Comparison of ENCODE assay signal across 16 cellular contexts in the genomic region with DNA sequence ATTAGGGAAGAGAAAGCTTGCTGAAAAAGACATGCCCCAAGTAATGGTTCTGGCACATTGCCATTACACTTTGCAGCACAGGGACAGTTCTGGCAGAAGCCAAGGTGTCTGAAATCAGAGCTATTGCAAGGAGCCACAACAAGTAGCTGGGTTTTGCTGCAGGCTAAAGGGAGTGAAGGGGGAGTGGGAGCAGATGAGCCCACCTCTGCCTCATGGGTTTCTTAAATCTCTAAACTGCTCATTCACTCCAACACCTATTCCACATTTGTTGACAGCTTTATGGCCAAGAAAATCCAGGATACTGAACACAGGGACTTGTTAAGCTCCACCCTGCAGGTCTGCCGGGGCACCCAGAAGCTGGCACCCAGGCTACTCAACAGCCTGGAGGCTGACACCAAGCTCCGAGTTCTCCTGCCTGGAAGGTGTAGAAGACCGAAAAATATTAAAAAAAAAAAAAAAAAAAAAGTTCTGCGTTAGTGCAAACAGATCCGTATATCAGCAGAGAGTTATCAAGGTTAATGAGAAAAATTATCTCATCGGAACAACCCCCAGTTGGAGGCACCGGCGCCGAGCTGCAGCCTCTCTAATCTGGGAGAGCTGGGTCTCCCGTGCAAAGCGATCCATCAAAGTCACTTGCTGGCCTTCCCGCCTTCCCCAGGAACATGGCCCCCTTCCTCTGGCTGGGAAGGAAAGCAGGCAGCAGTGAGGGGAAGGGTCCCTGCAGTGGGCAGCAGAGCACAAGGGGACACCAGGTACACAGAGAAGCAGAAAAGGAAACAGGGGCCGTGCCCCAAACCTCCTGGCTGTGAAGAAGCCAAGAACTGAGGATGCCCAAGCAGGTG.
DNase-seq lines count a peak whose midpoint lies in the region; ATAC-seq and TF ChIP-seq lines count a peak whose summit lies in the region.
"Had no signal": no experiment of that assay in that cellular context is flagged by ENCODE, and none has a peak within 500 bp of the region (broad histone marks: within the 10 kb centered on the region; RNA-seq: fewer than 3 reads in every experiment).

No MANE protein-coding gene starts in this region.

- no peak for ATAC-seq in naive thymus-derived CD8-positive, alpha-beta T cell
- no peak for ATAC-seq in HG03354 (IDR thresholded peaks at IDR 0.05; ENCODE audit: poor library complexity, severe bottlenecking, unreplicated experiment)
- ATAC-seq: stimulated activated naive B cell treated with anti-CD40 and anti-IgM and Interleukin-4, amounts not matched to agents 10 μg/mL and 1 μg/mL and 100 μg/mL, for 72 hours had no signal

- no peak overlapping the region for H3K27ac Mint-ChIP-seq in mesothelial cell of epicardium
- H3K27ac Mint-ChIP-seq in naive thymus-derived CD8-positive, alpha-beta T cell: no peak overlapping the region
- H3K27ac Mint-ChIP-seq: activated naive CD4-positive, alpha-beta T cell treated with anti-CD3 and anti-CD28 coated beads for 36 hours; stimulated activated naive B cell treated with anti-CD40 and anti-IgM and Interleukin-4, amounts not matched to agents 10 μg/mL and 1 μg/mL and 100 μg/mL, for 72 hours; type B pancreatic cell had no signal

- no peaks in the 10 kb centered on the region for H3K36me3 Mint-ChIP-seq in mesothelial cell of epicardium
- no peaks in the 10 kb centered on the region for H3K36me3 Mint-ChIP-seq in naive thymus-derived CD8-positive, alpha-beta T cell
- H3K36me3 Mint-ChIP-seq: stimulated activated naive B cell treated with anti-CD40 and anti-IgM and Interleukin-4, amounts not matched to agents 10 μg/mL and 1 μg/mL and 100 μg/mL, for 72 hours; type B pancreatic cell had no signal

- H3K4me3 Mint-ChIP-seq in mesothelial cell of epicardium: peak overlapping the region; percentile 16
- no peak overlapping the region for H3K4me3 Mint-ChIP-seq in naive thymus-derived CD8-positive, alpha-beta T cell
- H3K4me3 Mint-ChIP-seq: activated naive CD4-positive, alpha-beta T cell treated with anti-CD3 and anti-CD28 coated beads for 36 hours; stimulated activated naive B cell treated with anti-CD40 and anti-IgM and Interleukin-4, amounts not matched to agents 10 μg/mL and 1 μg/mL and 100 μg/mL, for 72 hours; type B pancreatic cell had no signal

- peaks cover 3% of the 10 kb centered on the region for H3K9me3 Mint-ChIP-seq in mesothelial cell of epicardium
- H3K9me3 Mint-ChIP-seq in naive thymus-derived CD8-positive, alpha-beta T cell: peaks cover 0 to 6% (median 0%) of the 10 kb centered on the region in 9 donors
- H3K9me3 Mint-ChIP-seq: stimulated activated naive B cell treated with anti-CD40 and anti-IgM and Interleukin-4, amounts not matched to agents 10 μg/mL and 1 μg/mL and 100 μg/mL, for 72 hours; type B pancreatic cell had no signal

- POLR2A ChIA-PET in naive thymus-derived CD8-positive, alpha-beta T cell (lab: Charles Lee): no interaction called here

- peaks cover 37% of the 10 kb centered on the region for H3K4me1 Mint-ChIP-seq in mesothelial cell of epicardium
- H3K4me1 Mint-ChIP-seq in naive thymus-derived CD8-positive, alpha-beta T cell: no peaks in the 10 kb centered on the region
- H3K4me1 Mint-ChIP-seq: stimulated activated naive B cell treated with anti-CD40 and anti-IgM and Interleukin-4, amounts not matched to agents 10 μg/mL and 1 μg/mL and 100 μg/mL, for 72 hours had no signal

- TF ChIP-seq CTCF in mesothelial cell of epicardium (IDR thresholded peaks at IDR 0.05; ENCODE audit: unreplicated experiment): no peak

- DNase-seq in HT-29 (ENCODE audit: low spot score) (peak; percentile 40), NCI-H1694 (lab: John Stamatoyannopoulos, UW) (peak; percentile 5), SK-N-DZ (ENCODE audit: low spot score) (peak; percentile 14), mesothelial cell of epicardium (ENCODE audit: low spot score in 2 of 2, unreplicated experiment in 2 of 2) (no peak), SIG-M5 (lab: John Stamatoyannopoulos, UW) (no peak)
- no peak for DNase-seq in activated naive CD4-positive, alpha-beta T cell treated with anti-CD3 and anti-CD28 coated beads, Interleukin-2, amount 50 U/mL, for 16 hours
- DNase-seq in naive thymus-derived CD8-positive, alpha-beta T cell: no peak
- DNase-seq: activated CD4-positive, alpha-beta T cell treated with anti-CD3 and anti-CD28 coated beads for 1 hour; activated naive CD4-positive, alpha-beta T cell treated with anti-CD3 and anti-CD28 coated beads for 36 hours; C1 segment of cervical spinal cord; H7; SHP77 treated with DMSO at 0.1 percent for 48 hours; stimulated activated naive B cell treated with anti-CD40 and anti-IgM and Interleukin-4, amounts not matched to agents 10 μg/mL and 1 μg/mL and 100 μg/mL, for 72 hours; T-helper 9 cell had no signal

- no peaks in the 10 kb centered on the region for H3K27me3 Mint-ChIP-seq in mesothelial cell of epicardium (ENCODE audit: low read depth)
- peaks cover 0 to 5% (median 0%) of the 10 kb centered on the region in 5 donors for H3K27me3 Mint-ChIP-seq in naive thymus-derived CD8-positive, alpha-beta T cell
- H3K27me3 Mint-ChIP-seq: stimulated activated naive B cell treated with anti-CD40 and anti-IgM and Interleukin-4, amounts not matched to agents 10 μg/mL and 1 μg/mL and 100 μg/mL, for 72 hours; type B pancreatic cell had no signal

Comparison
In these comparisons a context has a peak if more than half of its experiments do, and no peak if none do; other contexts are left out.
1. DNase-seq: peak in HT-29 (single experiment), NCI-H1694 (single experiment) and SK-N-DZ (single experiment); none in mesothelial cell of epicardium (0 of 2), activated naive CD4-positive, alpha-beta T cell treated with anti-CD3 and anti-CD28 coated beads, Interleukin-2, amount 50 U/mL, for 16 hours (single experiment), naive thymus-derived CD8-positive, alpha-beta T cell (0 of 10) and SIG-M5 (single experiment).